8 cellular contexts compared by ENCODE assay signal in the genomic region with DNA sequence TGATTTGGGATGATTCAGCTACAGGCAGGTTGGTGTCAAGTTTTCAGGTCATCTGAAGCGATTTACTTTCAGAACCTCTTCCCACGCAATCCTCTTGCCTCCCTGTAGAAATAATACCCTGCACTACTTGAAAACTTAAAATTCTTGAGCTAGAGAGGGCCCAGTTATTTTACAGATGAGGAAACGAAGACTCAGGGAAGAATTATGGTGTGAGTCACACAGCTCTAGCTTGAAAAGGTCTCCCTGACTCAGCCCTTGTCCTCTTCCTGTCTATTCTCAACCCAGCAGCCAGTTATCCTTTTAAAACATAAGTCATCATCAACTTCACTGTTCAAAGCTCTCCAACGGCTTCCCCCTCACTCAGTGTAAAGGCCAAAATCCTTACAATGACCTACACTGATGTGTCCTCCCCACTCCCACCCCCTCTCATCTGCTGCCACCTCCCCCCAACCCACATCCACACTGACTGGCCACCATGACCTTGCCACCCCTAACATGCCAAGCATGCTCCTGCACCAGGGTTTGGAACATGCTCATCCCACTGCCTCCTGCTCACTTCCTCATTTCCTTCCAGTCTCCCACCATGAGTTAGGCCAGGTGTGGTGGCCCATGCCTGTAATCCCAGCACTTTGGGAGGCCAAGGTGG. TPM values are rescaled to one million over a fixed set of nuclear protein-coding genes. Genes with fewer than 3 reads are reported as not detected.
DNase-seq lines count a peak whose midpoint lies in the region; ATAC-seq, FAIRE-seq and TF ChIP-seq lines count a peak whose summit lies in the region.

No MANE protein-coding gene starts in this region.

- H3K27ac Mint-ChIP-seq in T-cell = peak overlapping the region; percentile 15 to 28
- no peak overlapping the region for H3K27ac Mint-ChIP-seq in CD4-positive, alpha-beta T cell

- H3K4me3 Mint-ChIP-seq in T-cell = no peak overlapping the region
- no peak overlapping the region for H3K4me3 Mint-ChIP-seq in CD4-positive, alpha-beta T cell

- peaks cover 35 to 52% (median 44%) of the 10 kb centered on the region in 3 donors for H3K4me1 Mint-ChIP-seq in T-cell
- H3K4me1 Mint-ChIP-seq in CD4-positive, alpha-beta T cell (ENCODE audit: low read depth) = peaks cover 43% of the 10 kb centered on the region

- 40 to 73% (median 52%) methylated on average over 4 of the region's 4 CpGs for WGBS in stomach, 5 donors

- TF ChIP-seq EP300 in stomach (IDR thresholded peaks at IDR 0.05) = no peak

- peaks cover 30 to 63% (median 43%) of the 10 kb centered on the region in 4 donors for H3K4me1 ChIP-seq in stomach

- POLR2A ChIA-PET in T-cell (lab: Charles Lee) = no interaction called here
- POLR2A ChIA-PET in CD4-positive, alpha-beta T cell (lab: Charles Lee) = no interaction called here

- H3K9me3 ChIP-seq in stomach = no peaks in the 10 kb centered on the region
- no peaks in the 10 kb centered on the region for H3K9me3 ChIP-seq in CD4-positive, alpha-beta T cell (ENCODE audit: control insufficient read depth, low read length)

- H3K36me3 ChIP-seq in stomach = no peaks in the 10 kb centered on the region

- H3K27ac ChIP-seq in stomach = peak overlapping the region; percentile 34 to 89 (median 74)
- no peak overlapping the region for H3K27ac ChIP-seq in CD4-positive, alpha-beta T cell (ENCODE audit: low read depth, low read length)

- no peak overlapping the region for H3K4me3 ChIP-seq in stomach

- no peaks in the 10 kb centered on the region for H3K27me3 ChIP-seq in stomach
- H3K27me3 ChIP-seq in CD4-positive, alpha-beta T cell (ENCODE audit: control insufficient read depth, insufficient read depth, low read length) = no peaks in the 10 kb centered on the region

- intact Hi-C loops in stomach (cut with DNase I; ENCODE audit: low total_unique reads) = no loop called here
- intact Hi-C loops in CD4-positive, alpha-beta T cell (cut with DNase I, micrococcal nuclease) = loop anchor here in 1 of 2 experiments (10.0 kb wide), 1 partner anchor 278 kb away; the partner anchor contains the start of gene BLOC1S2

- peak; percentile 93 for FAIRE-seq in A204.1 (lab: Jason Lieb, UNC)

- no peaks in the 10 kb centered on the region for H3K36me3 Mint-ChIP-seq in T-cell
- no peaks in the 10 kb centered on the region for H3K36me3 Mint-ChIP-seq in CD4-positive, alpha-beta T cell (ENCODE audit: low read depth)

- DNase-seq in T-cell (no peak), glomerular visceral epithelial cell (ENCODE audit: extremely low spot score) (peak; percentile 86), stomach (no peak)
- DNase-seq in CD4-positive, alpha-beta T cell = no peak

- H3K27me3 Mint-ChIP-seq in T-cell = no peaks in the 10 kb centered on the region
- H3K27me3 Mint-ChIP-seq in CD4-positive, alpha-beta T cell = no peaks in the 10 kb centered on the region

- H3K9me3 Mint-ChIP-seq in T-cell = no peaks in the 10 kb centered on the region
- H3K9me3 Mint-ChIP-seq in CD4-positive, alpha-beta T cell = no peaks in the 10 kb centered on the region

- TF ChIP-seq POLR2A in stomach (IDR thresholded peaks at IDR 0.05) = no peak

- CTCF ChIA-PET in T-cell (lab: Charles Lee) = no interaction called here
- CTCF ChIA-PET in CD4-positive, alpha-beta T cell (lab: Charles Lee) = interaction anchor here (0.7 to 1.2 kb wide), 3 partner anchors 12 to 161 kb away, joined by 3 read pairs; no protein-coding TSS in a partner anchor

- TF ChIP-seq CTCF in stomach (IDR thresholded peaks at IDR 0.05) = no peak
- no peak for TF ChIP-seq CTCF in CD4-positive, alpha-beta T cell (IDR thresholded peaks at IDR 0.05)

- ATAC-seq in GM18868 (IDR thresholded peaks at IDR 0.05; ENCODE audit: unreplicated experiment) (peak; percentile 40), T-cell (replicated peaks in 1 of 4) (no peak), HG03354 (IDR thresholded peaks at IDR 0.05; ENCODE audit: poor library complexity, severe bottlenecking, unreplicated experiment) (no peak), HG03571 (IDR thresholded peaks at IDR 0.05; ENCODE audit: unreplicated experiment) (no peak)
- ATAC-seq in CD4-positive, alpha-beta T cell (ENCODE audit: poor library complexity) = no peak

RNA-seq across cellular contexts. Expression of gene DNMBP, which starts 3.4 kb away (rescaled TPM):
- 1 to 10 TPM; 4.4 to 5.8 (median 4.6) TPM for total RNA-seq in T-cell
- total RNA-seq in stomach = 10 to 100 TPM; 13.0 to 44.6 (median 39.7) TPM
- polyA plus RNA-seq in stomach = 10 to 100 TPM in 2 of 3 donors, 1 to 10 TPM in 1; 8.5 to 38.2 (median 11.1) TPM
- 1 to 10 TPM; 2.2 to 2.3 TPM for total RNA-seq in CD4-positive, alpha-beta T cell
